ENCODE assay signal across 8 cellular contexts in genomic region chr10:38355997-38356926, GRCh38.
DNase-seq lines count a peak whose midpoint lies in the region; ATAC-seq and TF ChIP-seq lines count a peak whose summit lies in the region.
"Not testable (repeated sequence)": the region's sequence is repeated elsewhere in the genome, so short reads cannot be mapped to it uniquely, and the experiment has no call there.

No MANE protein-coding gene starts in this region.

- H3K9me3 Mint-ChIP-seq in chondrocyte (ENCODE audit: low read depth) = not testable (repeated sequence)

- peak; percentile 100 for ATAC-seq in HG03354 (IDR thresholded peaks at IDR 0.05; ENCODE audit: poor library complexity, severe bottlenecking, unreplicated experiment)

- peak overlapping the region; percentile 77 for H3K4me3 Mint-ChIP-seq in chondrocyte (ENCODE audit: unreplicated experiment)

- not testable (repeated sequence) for H3K4me1 Mint-ChIP-seq in chondrocyte (ENCODE audit: low read depth)

- peak overlapping the region; percentile 87 for H3K27ac Mint-ChIP-seq in chondrocyte (ENCODE audit: unreplicated experiment)

- not testable (repeated sequence) for H3K27me3 Mint-ChIP-seq in chondrocyte (ENCODE audit: low read depth)

- not testable (repeated sequence) for H3K36me3 Mint-ChIP-seq in chondrocyte (ENCODE audit: low read depth)

- DNase-seq in Ammon's horn (ENCODE audit: low spot score) (peak; percentile 88), GM19238 (ENCODE audit: insufficient read length, low spot score) (peak; percentile 1), NCI-H446 treated with DMSO at 0.1 percent for 48 hours (lab: John Stamatoyannopoulos, UW) (peak; percentile 54), left kidney (ENCODE audit: low read depth, low spot score) (peak; percentile 84)
- DNase-seq in activated CD4-positive, alpha-beta T cell treated with anti-CD3 and anti-CD28 coated beads for 4 hours = peak; percentile 68 to 70
- not testable (repeated sequence) for DNase-seq in chondrocyte (ENCODE audit: low spot score)
- DNase-seq in stimulated activated CD4-positive, alpha-beta T cell treated with anti-CD3 and anti-CD28 coated beads, Interleukin-15, amount 100 ng/mL, for 48 hours (ENCODE audit: low read depth in 2 of 2) = peak; percentile 60 to 63

- not testable (repeated sequence) for TF ChIP-seq CTCF in chondrocyte (IDR thresholded peaks at IDR 0.05)
